14 cellular contexts compared by ENCODE assay signal in genomic region chr15:71449363-71449762, GRCh38.
DNase-seq lines count a peak whose midpoint lies in the region; ATAC-seq and TF ChIP-seq lines count a peak whose summit lies in the region.
"Had no signal": no experiment of that assay in that cellular context is flagged by ENCODE, and none has a peak within 500 bp of the region (broad histone marks: within the 10 kb centered on the region; RNA-seq: fewer than 3 reads in every experiment).

No MANE protein-coding gene starts in this region.

- TF ChIP-seq CTCF in OCI-LY3 (IDR thresholded peaks at IDR 0.05; ENCODE audit: low read depth, low read length) = no peak
- TF ChIP-seq CTCF in RWPE2 (IDR thresholded peaks at IDR 0.05; ENCODE audit: poor library complexity, severe bottlenecking) = no peak
- no peak for TF ChIP-seq CTCF in left ventricle myocardium inferior (IDR thresholded peaks at IDR 0.05; ENCODE audit: borderline replicate concordance)
- TF ChIP-seq CTCF in mucosa of descending colon (IDR thresholded peaks at IDR 0.05) = no peak
- no peak for TF ChIP-seq CTCF in Caco-2 (IDR thresholded peaks at IDR 0.05; ENCODE audit: insufficient read depth in 1 of 2, low read depth in 1 of 2, low read length in 1 of 2, severe bottlenecking in 1 of 2, unreplicated experiment in 1 of 2)

- H3K9me2 ChIP-seq in Karpas-422 (replicated peaks; ENCODE audit: insufficient read depth, low read length) = no peaks in the 10 kb centered on the region

- H3K4me3 ChIP-seq in OCI-LY3 (ENCODE audit: low read length) (no peak overlapping the region), RWPE2 (ENCODE audit: severe bottlenecking) (no peak overlapping the region), left ventricle myocardium inferior (no peak overlapping the region), mucosa of descending colon (no peak overlapping the region), Caco-2 (ENCODE audit: low read depth, low read length) (no peak overlapping the region), Karpas-422 (ENCODE audit: low read length) (no peak overlapping the region)
- H3K4me3 ChIP-seq: SJCRH30 had no signal

- no peak for ATAC-seq in RWPE2 (ENCODE audit: low read depth)
- ATAC-seq in mucosa of descending colon = peak; percentile 26

- H3K27me3 ChIP-seq in OCI-LY3 (ENCODE audit: low read depth, low read length) = peaks cover 32% of the 10 kb centered on the region
- no peaks in the 10 kb centered on the region for H3K27me3 ChIP-seq in RWPE2 (ENCODE audit: insufficient read depth, poor library complexity, severe bottlenecking)
- H3K27me3 ChIP-seq in left ventricle myocardium inferior (ENCODE audit: low read depth) = no peaks in the 10 kb centered on the region
- H3K27me3 ChIP-seq in Caco-2 (replicated peaks; ENCODE audit: control insufficient read depth, insufficient read depth, low read length) = no peaks in the 10 kb centered on the region
- no peaks in the 10 kb centered on the region for H3K27me3 ChIP-seq in Karpas-422 (ENCODE audit: low read length)
- H3K27me3 ChIP-seq: SJCRH30 had no signal

- H3K9ac ChIP-seq in OCI-LY3 (ENCODE audit: low read length) (no peak overlapping the region), Karpas-422 (ENCODE audit: low read length) (no peak overlapping the region)

- no peaks in the 10 kb centered on the region for H3K9me3 Mint-ChIP-seq in Caco-2 (ENCODE audit: unreplicated experiment)
- H3K9me3 Mint-ChIP-seq: CD8-positive, alpha-beta memory T cell had no signal

- BruUV-seq in Caco-2 (replicated peaks; lab: Mats Ljungman, UMichigan) = no TSS peak

- H3K9me3 ChIP-seq in OCI-LY3 (ENCODE audit: insufficient read depth, low read length) = no peaks in the 10 kb centered on the region
- no peaks in the 10 kb centered on the region for H3K9me3 ChIP-seq in RWPE2 (ENCODE audit: severe bottlenecking)
- H3K9me3 ChIP-seq in left ventricle myocardium inferior (replicated peaks) = no peaks in the 10 kb centered on the region
- no peaks in the 10 kb centered on the region for H3K9me3 ChIP-seq in mucosa of descending colon
- H3K9me3 ChIP-seq in Caco-2 = no peaks in the 10 kb centered on the region
- no peaks in the 10 kb centered on the region for H3K9me3 ChIP-seq in Karpas-422 (ENCODE audit: low read length)
- H3K9me3 ChIP-seq: SJCRH30 had no signal

- H3K27ac ChIP-seq in OCI-LY3 (ENCODE audit: low read length) = no peak overlapping the region
- H3K27ac ChIP-seq in RWPE2 (ENCODE audit: poor library complexity, severe bottlenecking) = peak overlapping the region; percentile 100
- H3K27ac ChIP-seq in left ventricle myocardium inferior (replicated peaks) = peak overlapping the region; percentile 89
- H3K27ac ChIP-seq in Karpas-422 (ENCODE audit: low read length) = no peak overlapping the region
- H3K27ac ChIP-seq: C4-2B, SJCRH30 had no signal

- H3K36me3 ChIP-seq in OCI-LY3 (replicated peaks; ENCODE audit: low read depth, low read length) = no peaks in the 10 kb centered on the region
- peaks cover 7% of the 10 kb centered on the region; the same call in 1 of the 2 replicates for H3K36me3 ChIP-seq in RWPE2 (ENCODE audit: low read depth)
- no peaks in the 10 kb centered on the region for H3K36me3 ChIP-seq in left ventricle myocardium inferior
- no peaks in the 10 kb centered on the region for H3K36me3 ChIP-seq in mucosa of descending colon (ENCODE audit: low read depth)
- no peaks in the 10 kb centered on the region for H3K36me3 ChIP-seq in Caco-2 (ENCODE audit: control insufficient read depth, insufficient read depth, low read length)
- no peaks in the 10 kb centered on the region for H3K36me3 ChIP-seq in Karpas-422 (ENCODE audit: insufficient read depth, low read length)
- H3K36me3 ChIP-seq: SJCRH30 had no signal

- H3K4me3 Mint-ChIP-seq in Caco-2 (ENCODE audit: unreplicated experiment) = no peak overlapping the region
- H3K4me3 Mint-ChIP-seq: B cell; CD8-positive, alpha-beta memory T cell had no signal

- H2AFZ ChIP-seq in OCI-LY3 (ENCODE audit: low read depth, low read length) (0 out of 2 replicates have a peak overlapping the region, but pooled peaks have one; percentile 8), Karpas-422 (ENCODE audit: low read length) (no peak overlapping the region)

- H4K20me1 ChIP-seq in OCI-LY3 (ENCODE audit: insufficient read depth, low read length) = no peaks in the 10 kb centered on the region
- no peaks in the 10 kb centered on the region for H4K20me1 ChIP-seq in Karpas-422 (ENCODE audit: insufficient read depth, low read depth, low read length)

- H3K27ac Mint-ChIP-seq in Caco-2 (ENCODE audit: unreplicated experiment) = no peak overlapping the region
- H3K27ac Mint-ChIP-seq: B cell; CD8-positive, alpha-beta memory T cell had no signal

- POLR2A ChIA-PET in Caco-2 (lab: Charles Lee) = no interaction called here

- no peak for DNase-seq in RWPE2 (ENCODE audit: low spot score)
- no peak for DNase-seq in left ventricle myocardium inferior
- no peak for DNase-seq in mucosa of descending colon
- DNase-seq in CD1c-positive myeloid dendritic cell (ENCODE audit: extremely low spot score) = no peak
- no peak for DNase-seq in Caco-2
- DNase-seq in Karpas-422 = no peak
- DNase-seq: CD8-positive, alpha-beta memory T cell; DMS79 treated with DMSO at 0.1 percent for 48 hours; GF-D8; KG1 had no signal

- intact Hi-C loops in left ventricle myocardium inferior (cut with micrococcal nuclease) (loop anchor here (5.0 to 10.0 kb wide), 2 partner anchors 283 to 355 kb away; no protein-coding TSS in a partner anchor), mucosa of descending colon (cut with DNase I, micrococcal nuclease) (loop anchor here in 1 of 2 donors (5.0 kb wide), 1 partner anchor 283 kb away; no protein-coding TSS in a partner anchor), Caco-2 (cut with micrococcal nuclease; ENCODE audit: unreplicated experiment) (loop anchor here (2.0 to 10.0 kb wide), 2 partner anchors 351 to 475 kb away; no protein-coding TSS in a partner anchor)

- no peaks in the 10 kb centered on the region for H3K4me1 Mint-ChIP-seq in Caco-2 (ENCODE audit: low read depth, unreplicated experiment)
- H3K4me1 Mint-ChIP-seq: B cell; CD8-positive, alpha-beta memory T cell had no signal

- CTCF ChIA-PET in Caco-2 (lab: Charles Lee) = no interaction called here

- H3K27me3 Mint-ChIP-seq in Caco-2 (ENCODE audit: insufficient read depth, unreplicated experiment) = no peaks in the 10 kb centered on the region

- no peaks in the 10 kb centered on the region for H3K79me2 ChIP-seq in OCI-LY3 (ENCODE audit: low read length)
- H3K79me2 ChIP-seq in Karpas-422 (ENCODE audit: low read length) = no peaks in the 10 kb centered on the region

- H3K4me1 ChIP-seq in OCI-LY3 (ENCODE audit: low read length) (peaks cover 4% of the 10 kb centered on the region), RWPE2 (ENCODE audit: insufficient read depth, poor library complexity, severe bottlenecking) (peaks cover 45% of the 10 kb centered on the region), left ventricle myocardium inferior (peaks cover 57% of the 10 kb centered on the region), mucosa of descending colon (ENCODE audit: low read depth) (peaks cover 4% of the 10 kb centered on the region), Caco-2 (peaks cover 9% of the 10 kb centered on the region), Karpas-422 (ENCODE audit: low read length) (peaks cover 39% of the 10 kb centered on the region)

- no peak overlapping the region for H3K4me2 ChIP-seq in OCI-LY3 (ENCODE audit: low read length)
- H3K4me2 ChIP-seq in Karpas-422 (ENCODE audit: low read depth, low read length, poor library complexity, severe bottlenecking) = no peak overlapping the region

- no peaks in the 10 kb centered on the region for H3K36me3 Mint-ChIP-seq in Caco-2 (ENCODE audit: insufficient read depth, unreplicated experiment)
- H3K36me3 Mint-ChIP-seq: CD8-positive, alpha-beta memory T cell had no signal

Comparison
In these comparisons a context has a peak if more than half of its experiments do, and no peak if none do; other contexts are left out.
1. H3K27ac ChIP-seq: peak in RWPE2 (single experiment) and left ventricle myocardium inferior (single experiment); none in OCI-LY3 (single experiment) and Karpas-422 (single experiment).